ENCODE assay signal across 23 cellular contexts in the genomic region with DNA sequence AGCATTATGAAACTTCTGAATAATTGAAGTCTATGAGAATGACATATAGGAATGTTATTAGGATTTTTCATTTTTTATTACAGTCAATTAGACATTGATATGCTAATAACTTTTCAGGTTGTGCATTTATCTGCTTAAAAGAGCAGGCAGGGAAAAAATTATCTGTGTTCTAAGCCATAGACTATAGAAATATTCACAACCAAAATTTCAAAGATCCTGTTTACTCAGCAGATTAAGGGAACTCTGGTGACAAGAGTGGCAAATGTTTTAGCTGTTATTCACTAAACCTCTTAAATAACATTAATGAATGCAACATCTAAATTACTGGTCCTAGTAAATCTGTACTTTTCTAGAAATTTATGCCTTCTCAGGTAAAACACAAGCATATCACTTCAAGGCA.
DNase-seq lines count a peak whose midpoint lies in the region; ATAC-seq, FAIRE-seq and TF ChIP-seq lines count a peak whose summit lies in the region.
"Had no signal": no experiment of that assay in that cellular context is flagged by ENCODE, and none has a peak within 500 bp of the region (broad histone marks: within the 10 kb centered on the region; RNA-seq: fewer than 3 reads in every experiment).

No MANE protein-coding gene starts in this region.

- TF ChIP-seq CTCF in A673 (conservative IDR thresholded peaks at IDR 0.05; ENCODE audit: low read depth, low read length) (no peak), PC-3 (conservative IDR thresholded peaks at IDR 0.05; ENCODE audit: low read depth, low read length) (no peak), K562 (IDR thresholded peaks at IDR 0.05 in 2 of 3, conservative IDR thresholded peaks at IDR 0.05 in 1 of 3; ENCODE audit: insufficient read depth in 2 of 3, low read depth in 1 of 3, low read length in 3 of 3) (no peak), retinal pigment epithelial cell (conservative IDR thresholded peaks at IDR 0.05; ENCODE audit: low read depth, low read length) (no peak), GM10248 (IDR thresholded peaks at IDR 0.05; ENCODE audit: control extremely low read depth, extremely low read depth, low read depth, missing control alignments) (no peak)

- H3K4me2 ChIP-seq in PC-3 (ENCODE audit: low read length) (0 out of 2 replicates have a peak overlapping the region, but pooled peaks have one; percentile 24), K562 (ENCODE audit: insufficient read depth, low read length) (no peak overlapping the region)
- H3K4me2 ChIP-seq: BLaER1 treated with 17β-estradiol and CSF1 and Interleukin-3, amounts not matched to agents 10 nM and 100 nM had no signal

- POLR2A ChIA-PET in A673 (lab: Charles Lee; ENCODE audit: low non-redundant PET) (no interaction called here), PC-3 (lab: Charles Lee; ENCODE audit: unreplicated experiment) (no interaction called here), K562 (lab: Yijun Ruan, JAX) (no interaction called here), GM10248 (lab: Yijun Ruan, JAX) (no interaction called here)

- H2AFZ ChIP-seq in PC-3 (ENCODE audit: low read length) (no peak overlapping the region), K562 (ENCODE audit: low read depth, low read length) (no peak overlapping the region)

- H3K9me2 ChIP-seq in PC-3 (replicated peaks; ENCODE audit: low read length) = no peaks in the 10 kb centered on the region

- CTCF ChIA-PET in A673 (lab: Charles Lee) (no interaction called here), PC-3 (lab: Charles Lee) (no interaction called here), K562 (lab: Yijun Ruan, JAX; ENCODE audit: low intra/inter-chr PET ratio) (no interaction called here), GM10248 (lab: Yijun Ruan, JAX) (no interaction called here)

- H3K9ac ChIP-seq in PC-3 (ENCODE audit: low read length) (no peak overlapping the region), K562 (ENCODE audit: insufficient read depth in 1 of 2, low read depth in 2 of 2, low read length in 2 of 2) (no peak overlapping the region)
- H3K9ac ChIP-seq: BLaER1 treated with 17β-estradiol and CSF1 and Interleukin-3, amounts not matched to agents 10 nM and 100 nM had no signal

- ATAC-seq in PC-3 = no peak
- no peak for ATAC-seq in K562

- H3K4me3 ChIP-seq in A673 (ENCODE audit: low read depth, low read length, poor library complexity, severe bottlenecking) (no peak overlapping the region), PC-3 (ENCODE audit: low read length) (no peak overlapping the region), K562 (no peak overlapping the region), retinal pigment epithelial cell (ENCODE audit: low read length) (no peak overlapping the region)
- H3K4me3 ChIP-seq: BLaER1 treated with 17β-estradiol and CSF1 and Interleukin-3, amounts not matched to agents 10 nM and 100 nM had no signal

- H3K9me3 ChIP-seq in A673 (ENCODE audit: low read depth, low read length, poor library complexity, severe bottlenecking) = no peaks in the 10 kb centered on the region
- H3K9me3 ChIP-seq in PC-3 (ENCODE audit: low read length) = no peaks in the 10 kb centered on the region
- no peaks in the 10 kb centered on the region for H3K9me3 ChIP-seq in K562 (replicated peaks; ENCODE audit: control insufficient read depth, insufficient read depth, low read depth, low read length)
- H3K9me3 ChIP-seq: BE2C; BLaER1 treated with 17β-estradiol and CSF1 and Interleukin-3, amounts not matched to agents 10 nM and 100 nM had no signal

- H4K20me1 ChIP-seq in PC-3 (ENCODE audit: low read length) (no peaks in the 10 kb centered on the region), K562 (replicated peaks; ENCODE audit: control insufficient read depth, insufficient read depth, low read length) (no peaks in the 10 kb centered on the region)
- H4K20me1 ChIP-seq: BLaER1 treated with 17β-estradiol and CSF1 and Interleukin-3, amounts not matched to agents 10 nM and 100 nM had no signal

- H3K27ac ChIP-seq in A673 (ENCODE audit: low read depth, low read length, poor library complexity, severe bottlenecking) = no peak overlapping the region
- no peak overlapping the region for H3K27ac ChIP-seq in PC-3 (ENCODE audit: low read length)
- H3K27ac ChIP-seq in K562 (ENCODE audit: extremely low read depth, low read depth, low read length) = no peak overlapping the region
- H3K27ac ChIP-seq: BLaER1 treated with 17β-estradiol and CSF1 and Interleukin-3, amounts not matched to agents 10 nM and 100 nM had no signal

- no peak for TF ChIP-seq POLR2A in K562 (conservative IDR thresholded peaks at IDR 0.05)

- H3K79me2 ChIP-seq in PC-3 (ENCODE audit: low read length) (no peaks in the 10 kb centered on the region), K562 (ENCODE audit: control insufficient read depth, insufficient read depth, low read length) (no peaks in the 10 kb centered on the region)

- in situ Hi-C loops in K562 (cut with MboI) = no loop called here

- DNase-seq in A673 (ENCODE audit: low spot score) (peak; percentile 21), PC-3 (no peak), K562 (ENCODE audit: extremely low read depth in 1 of 4, low spot score in 3 of 4) (no peak), retinal pigment epithelial cell (ENCODE audit: low read depth) (peak; percentile 70), GM10248 (ENCODE audit: extremely low spot score) (no peak), hypothalamus (lab: John Stamatoyannopoulos, UW) (no peak), NCI-H1417 (lab: John Stamatoyannopoulos, UW) (no peak)
- DNase-seq: ACHN; AML-193; BE2C; CD4-positive, alpha-beta T cell; CD8-positive, alpha-beta memory T cell; DMS 273 treated with DMSO at 0.1 percent for 48 hours; DMS79; EL; GDM1; H7; HCEC 1CT had no signal

- peaks cover 53% of the 10 kb centered on the region for H3K4me1 ChIP-seq in A673 (ENCODE audit: insufficient read depth, low read length, poor library complexity, severe bottlenecking)
- peaks cover 53% of the 10 kb centered on the region for H3K4me1 ChIP-seq in PC-3 (ENCODE audit: insufficient read depth, low read length)
- no peaks in the 10 kb centered on the region for H3K4me1 ChIP-seq in K562 (replicated peaks in 1 of 2; ENCODE audit: control insufficient read depth in 2 of 2, insufficient read depth in 2 of 2, low read length in 2 of 2)
- H3K4me1 ChIP-seq: BE2C; BLaER1 treated with 17β-estradiol and CSF1 and Interleukin-3, amounts not matched to agents 10 nM and 100 nM had no signal

- H3K36me3 ChIP-seq in A673 (ENCODE audit: insufficient read depth, low read length, poor library complexity, severe bottlenecking) (no peaks in the 10 kb centered on the region), PC-3 (ENCODE audit: low read depth, low read length) (no peaks in the 10 kb centered on the region), K562 (ENCODE audit: control insufficient read depth, insufficient read depth, low read length) (no peaks in the 10 kb centered on the region)
- H3K36me3 ChIP-seq: BE2C; BLaER1 treated with 17β-estradiol and CSF1 and Interleukin-3, amounts not matched to agents 10 nM and 100 nM had no signal

- no peaks in the 10 kb centered on the region for H3K9me1 ChIP-seq in K562 (ENCODE audit: control insufficient read depth, insufficient read depth, low read length)

- no peak for TF ChIP-seq EP300 in K562 (IDR thresholded peaks at IDR 0.05; ENCODE audit: low read length)

- FAIRE-seq in K562 (lab: Jason Lieb, UNC) = no peak
- FAIRE-seq: D721Med, GM12891, GM18507, H1 had no signal

- BruUV-seq in A673 (replicated peaks; lab: Mats Ljungman, UMichigan) = no TSS peak
- no TSS peak for BruUV-seq in PC-3 (replicated peaks; lab: Mats Ljungman, UMichigan)
- no TSS peak for BruUV-seq in K562 (replicated peaks; lab: Mats Ljungman, UMichigan)

- H3K27me3 ChIP-seq in A673 (replicated peaks; ENCODE audit: insufficient read depth, low read depth, low read length, poor library complexity) (no peaks in the 10 kb centered on the region), PC-3 (ENCODE audit: low read length) (no peaks in the 10 kb centered on the region), K562 (ENCODE audit: control insufficient read depth in 2 of 2, insufficient read depth in 2 of 2, low read length in 2 of 2) (no peaks in the 10 kb centered on the region)
- H3K27me3 ChIP-seq: BE2C; BLaER1 treated with 17β-estradiol and CSF1 and Interleukin-3, amounts not matched to agents 10 nM and 100 nM had no signal

- H3F3A ChIP-seq in PC-3 (ENCODE audit: low read length, unreplicated experiment) = peaks cover 6% of the 10 kb centered on the region

- no peak for TF ChIP-seq RAD21 in K562 (CRISPR knock-in tag; conservative IDR thresholded peaks at IDR 0.05 in 1 of 2, IDR thresholded peaks at IDR 0.05 in 1 of 2)

- intact Hi-C loops in A673 (cut with micrococcal nuclease; ENCODE audit: unreplicated experiment) = loop anchor here (5.0 kb wide), 1 partner anchor 63 kb away; no protein-coding TSS in a partner anchor
- intact Hi-C loops in PC-3 (cut with micrococcal nuclease) = loop anchor here (10.0 kb wide), 1 partner anchor 250 kb away; no protein-coding TSS in a partner anchor
- intact Hi-C loops in K562 (cut with micrococcal nuclease) = no loop called here

TF ChIP-seq in K562, 482 proteins besides CTCF, POLR2A, EP300 and RAD21:
- no peak for TF ChIP-seq ZNF707 (CRISPR knock-in tag; conservative IDR thresholded peaks at IDR 0.05)
- no peak for TF ChIP-seq SMARCA4 (IDR thresholded peaks at IDR 0.05)
- peak; percentile 36 for TF ChIP-seq ZNF316 (IDR thresholded peaks at IDR 0.05)

Comparison
In these comparisons a context has a peak if more than half of its experiments do, and no peak if none do; other contexts are left out.
1. DNase-seq: peak in A673 (single experiment) and retinal pigment epithelial cell (single experiment); none in PC-3 (single experiment), K562 (0 of 4), GM10248 (single experiment), hypothalamus (0 of 51) and NCI-H1417 (0 of 3).